In the genomic region with DNA sequence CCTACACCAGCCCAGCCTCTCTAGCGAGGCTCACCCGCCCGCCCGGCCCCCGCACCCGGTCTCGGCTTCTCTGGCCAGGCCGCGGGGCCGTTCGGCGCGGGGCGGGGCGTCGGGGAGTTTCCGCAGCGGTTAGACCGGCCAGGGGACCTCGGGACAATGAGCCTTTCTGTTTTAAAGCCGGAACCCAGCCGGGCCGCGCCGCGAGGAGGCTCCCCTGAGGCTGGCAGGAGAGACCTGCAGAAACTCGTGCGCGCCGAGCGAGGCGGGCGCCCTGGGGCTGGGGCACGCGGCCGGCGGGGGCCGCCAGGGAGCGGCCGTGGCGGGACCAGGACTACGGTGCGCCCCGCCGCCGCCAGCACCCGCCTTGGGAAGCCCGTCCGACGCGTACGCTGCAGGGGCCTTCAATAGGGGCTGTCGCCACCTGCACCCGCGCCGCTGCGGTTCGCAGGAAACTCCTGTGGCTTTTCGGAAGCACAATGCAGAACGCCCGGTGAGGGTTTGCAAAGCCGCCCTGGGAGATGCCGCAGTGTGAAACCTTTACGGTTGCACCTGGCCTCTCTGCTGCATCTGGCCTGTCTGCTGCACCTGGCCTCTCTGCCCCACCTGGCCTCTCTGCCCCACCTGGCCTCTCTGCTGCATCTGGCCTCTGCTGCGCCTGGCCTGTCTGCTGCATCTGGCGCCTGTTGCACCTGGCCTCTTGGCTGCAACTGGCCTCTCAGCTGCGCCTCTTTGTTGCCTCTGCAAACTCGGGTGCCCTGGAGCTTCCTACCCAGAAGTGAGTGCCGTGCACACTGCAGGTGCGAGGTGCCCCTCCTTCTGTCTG, we compare ENCODE assay signal across 8 cellular contexts.
DNase-seq lines count a peak whose midpoint lies in the region; ATAC-seq and TF ChIP-seq lines count a peak whose summit lies in the region.

No MANE protein-coding gene starts in this region.

- peak; percentile 77 for DNase-seq in COR-L47 (lab: John Stamatoyannopoulos, UW)
- peak; percentile 59 for DNase-seq in HT-29 (ENCODE audit: low spot score)
- peak; percentile 78 for DNase-seq in SHP77 (lab: John Stamatoyannopoulos, UW)
- DNase-seq in left cardiac atrium = peak; percentile 72
- peak; percentile 52 to 74 for DNase-seq in psoas muscle
- DNase-seq in kidney glomerular epithelial cell (lab: John Stamatoyannopoulos, UW) = no peak

- no peaks in the 10 kb centered on the region for H3K4me1 ChIP-seq in psoas muscle

- intact Hi-C loops in left cardiac atrium (cut with DNase I) = loop anchor here in 1 of 2 donors (10.0 kb wide), 2 partner anchors 62 to 442 kb away; no protein-coding TSS in a partner anchor
- intact Hi-C loops in psoas muscle (cut with DNase I) = loop anchor here in 1 of 2 donors (10.0 kb wide), 1 partner anchor 442 kb away; no protein-coding TSS in a partner anchor

- peak overlapping the region; percentile 85 for H3K4me3 Mint-ChIP-seq in activated naive CD4-positive, alpha-beta T cell treated with anti-CD3 and anti-CD28 coated beads, Interleukin-2, amount 50 U/mL, for 24 hours

- H3K27ac ChIP-seq in psoas muscle = no peak overlapping the region

- peak overlapping the region; percentile 70 for H3K4me3 ChIP-seq in psoas muscle

- WGBS in psoas muscle, 3 donors = 6 to 11% (median 7%) methylated on average over 54 to 70 of the region's 70 CpGs

- H3K27me3 Mint-ChIP-seq in activated naive CD4-positive, alpha-beta T cell treated with anti-CD3 and anti-CD28 coated beads, Interleukin-2, amount 50 U/mL, for 24 hours = no peaks in the 10 kb centered on the region

- H3K27ac Mint-ChIP-seq in activated naive CD4-positive, alpha-beta T cell treated with anti-CD3 and anti-CD28 coated beads, Interleukin-2, amount 50 U/mL, for 24 hours = peak overlapping the region; percentile 9

- no peaks in the 10 kb centered on the region for H3K36me3 Mint-ChIP-seq in activated naive CD4-positive, alpha-beta T cell treated with anti-CD3 and anti-CD28 coated beads, Interleukin-2, amount 50 U/mL, for 24 hours

- H3K36me3 ChIP-seq in psoas muscle (ENCODE audit: insufficient read depth in 1 of 2, low read depth in 1 of 2) = no peaks in the 10 kb centered on the region

- ATAC-seq in GM21367 (IDR thresholded peaks at IDR 0.05; ENCODE audit: unreplicated experiment) (peak; percentile 71), left cardiac atrium (peak; percentile 58 to 80), psoas muscle (peak; percentile 54 to 84 (median 70))

- H3K27me3 ChIP-seq in psoas muscle (ENCODE audit: insufficient read depth in 3 of 3, low read length in 2 of 3) = peaks cover 0 to 12% (median 0%) of the 10 kb centered on the region in 3 donors

- no peak for TF ChIP-seq CTCF in psoas muscle (IDR thresholded peaks at IDR 0.05)

- peaks cover 11% of the 10 kb centered on the region for H3K4me1 Mint-ChIP-seq in activated naive CD4-positive, alpha-beta T cell treated with anti-CD3 and anti-CD28 coated beads, Interleukin-2, amount 50 U/mL, for 24 hours

- H3K9me3 ChIP-seq in psoas muscle = no peaks in the 10 kb centered on the region

- no peaks in the 10 kb centered on the region for H3K9me3 Mint-ChIP-seq in activated naive CD4-positive, alpha-beta T cell treated with anti-CD3 and anti-CD28 coated beads, Interleukin-2, amount 50 U/mL, for 24 hours
